ENCODE assay signal across 19 cellular contexts in the genomic region with DNA sequence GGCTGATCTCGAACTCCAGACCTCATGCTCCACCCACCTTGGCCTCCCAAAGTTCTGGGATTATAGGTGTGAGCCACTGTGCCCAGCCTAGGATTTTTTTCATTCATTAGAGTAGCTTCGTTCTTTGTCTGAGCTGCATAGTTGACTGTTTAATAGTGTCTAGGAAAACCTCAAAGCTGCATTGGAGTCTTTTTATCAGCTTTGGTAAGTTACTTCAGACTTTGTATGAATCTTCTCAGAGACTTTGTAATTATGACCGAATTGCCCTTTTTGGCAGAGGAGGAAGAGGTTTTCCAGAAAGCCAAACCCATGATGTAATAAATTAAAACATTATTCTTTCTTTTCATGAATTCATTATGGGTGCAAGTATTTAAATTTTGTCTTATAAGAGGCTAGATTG. TPM values are rescaled to one million over a fixed set of nuclear protein-coding genes. Genes with fewer than 3 reads are reported as not detected.
DNase-seq lines count a peak whose midpoint lies in the region; ATAC-seq, FAIRE-seq and TF ChIP-seq lines count a peak whose summit lies in the region.
"Had no signal": no experiment of that assay in that cellular context is flagged by ENCODE, and none has a peak within 500 bp of the region (broad histone marks: within the 10 kb centered on the region; RNA-seq: fewer than 3 reads in every experiment).

No MANE protein-coding gene starts in this region.

- peaks cover 13% of the 10 kb centered on the region for H3K36me3 ChIP-seq in astrocyte (ENCODE audit: insufficient read depth, low read length)
- peaks cover 0 to 21% of the 10 kb centered on the region in 2 donors for H3K36me3 ChIP-seq in gastroesophageal sphincter
- H3K36me3 ChIP-seq in spleen = peaks cover 0 to 21% (median 4%) of the 10 kb centered on the region in 6 donors
- no peaks in the 10 kb centered on the region for H3K36me3 ChIP-seq in Karpas-422 (ENCODE audit: insufficient read depth, low read length)

- peak; percentile 13 for DNase-seq in GM04504 (ENCODE audit: low read depth)
- DNase-seq in astrocyte (ENCODE audit: low read depth) = peak; percentile 88
- no peak for DNase-seq in spleen
- no peak for DNase-seq in Karpas-422
- no peak for DNase-seq in stimulated activated CD4-positive, alpha-beta T cell treated with anti-CD3 and anti-CD28 coated beads, Interleukin-2, amount 100 ng/mL, for 48 hours
- DNase-seq in activated naive CD4-positive, alpha-beta T cell treated with anti-CD3 and anti-CD28 coated beads, Interleukin-2, amount 10 ng/mL, durations not matched to agents 7 days and 5 days = no peak
- DNase-seq: activated CD4-positive, alpha-beta T cell treated with anti-CD3 and anti-CD28 coated beads, Interleukin-2, amount 50 U/mL, for 4 hours; activated T-cell treated with anti-CD3 and anti-CD28 coated beads, Interleukin-2, amount 50 U/mL, for 72 hours; DND-41; foreskin melanocyte; H7; NCI-H1105 treated with DMSO at 0.1 percent for 48 hours; NCI-H2171; right lobe of liver; SIG-M5; stimulated activated naive CD4-positive, alpha-beta T cell had no signal

- no peak overlapping the region for H3K4me3 Mint-ChIP-seq in astrocyte (ENCODE audit: unreplicated experiment)
- no peak overlapping the region for H3K4me3 Mint-ChIP-seq in activated naive CD4-positive, alpha-beta T cell treated with anti-CD3 and anti-CD28 coated beads, Interleukin-2, amount 10 ng/mL, durations not matched to agents 7 days and 5 days
- H3K4me3 Mint-ChIP-seq: activated T-cell treated with anti-CD3 and anti-CD28 coated beads, Interleukin-2, amount 50 U/mL, for 72 hours; memory B cell had no signal

- no peak for TF ChIP-seq CTCF in astrocyte (IDR thresholded peaks at IDR 0.05; ENCODE audit: insufficient read depth, low read depth, low read length)
- no peak for TF ChIP-seq CTCF in gastroesophageal sphincter (IDR thresholded peaks at IDR 0.05)
- no peak for TF ChIP-seq CTCF in spleen (IDR thresholded peaks at IDR 0.05 in 8 of 11, conservative IDR thresholded peaks at IDR 0.05 in 3 of 11)

- H3K9ac ChIP-seq in astrocyte (ENCODE audit: low read length) = no peak overlapping the region
- H3K9ac ChIP-seq in Karpas-422 (ENCODE audit: low read length) = no peak overlapping the region

- 33 to 48% methylated on average over 3 of the region's 3 CpGs for WGBS in gastroesophageal sphincter (ENCODE audit: low coverage in 1 of 2), 2 donors
- 70 to 85% (median 71%) methylated on average over 3 of the region's 3 CpGs for WGBS in spleen, 5 donors

- H3K4me1 ChIP-seq in astrocyte (ENCODE audit: insufficient read depth, low read length) (peaks cover 6% of the 10 kb centered on the region), gastroesophageal sphincter (peaks cover 0 to 54% (median 2%) of the 10 kb centered on the region in 3 donors), spleen (peaks cover 3 to 56% (median 17%) of the 10 kb centered on the region in 6 donors), Karpas-422 (ENCODE audit: low read length) (peaks cover 29% of the 10 kb centered on the region)

- peaks cover 7% of the 10 kb centered on the region for H3K36me3 Mint-ChIP-seq in astrocyte (ENCODE audit: low read depth, unreplicated experiment)
- peaks cover 5% of the 10 kb centered on the region for H3K36me3 Mint-ChIP-seq in activated naive CD4-positive, alpha-beta T cell treated with anti-CD3 and anti-CD28 coated beads, Interleukin-2, amount 10 ng/mL, durations not matched to agents 7 days and 5 days

- peaks cover 84% of the 10 kb centered on the region for H3K79me2 ChIP-seq in astrocyte (ENCODE audit: insufficient read depth, low read length)
- peaks cover 52% of the 10 kb centered on the region for H3K79me2 ChIP-seq in Karpas-422 (ENCODE audit: low read length)

- H3K9me3 ChIP-seq in astrocyte (ENCODE audit: insufficient read depth, low read depth, low read length) (no peaks in the 10 kb centered on the region), gastroesophageal sphincter (no peaks in the 10 kb centered on the region), spleen (no peaks in the 10 kb centered on the region), Karpas-422 (ENCODE audit: low read length) (no peaks in the 10 kb centered on the region)
- H3K9me3 ChIP-seq: right lobe of liver had no signal

- FAIRE-seq in astrocyte (lab: Jason Lieb, UNC) = no peak

- H3K4me2 ChIP-seq in astrocyte (ENCODE audit: low read length) (peak overlapping the region; percentile 85), Karpas-422 (ENCODE audit: low read depth, low read length, poor library complexity, severe bottlenecking) (no peak overlapping the region)

- H3K27ac ChIP-seq in astrocyte (ENCODE audit: low read depth, low read length) (peak overlapping the region; percentile 22), gastroesophageal sphincter (peak overlapping the region; percentile 14 to 91 (median 52)), spleen (peak overlapping the region in 5 of 8 donors; percentile 6 to 92 (median 33)), Karpas-422 (ENCODE audit: low read length) (no peak overlapping the region)
- H3K27ac ChIP-seq: right lobe of liver had no signal

- H3K4me1 Mint-ChIP-seq in astrocyte (ENCODE audit: low read depth, unreplicated experiment) = peaks cover 12% of the 10 kb centered on the region
- H3K4me1 Mint-ChIP-seq in activated naive CD4-positive, alpha-beta T cell treated with anti-CD3 and anti-CD28 coated beads, Interleukin-2, amount 10 ng/mL, durations not matched to agents 7 days and 5 days = peaks cover 23% of the 10 kb centered on the region

- CTCF ChIA-PET in activated naive CD4-positive, alpha-beta T cell treated with anti-CD3 and anti-CD28 coated beads, Interleukin-2, amount 10 ng/mL, durations not matched to agents 7 days and 5 days (lab: Charles Lee) = no interaction called here

- H3K9me3 Mint-ChIP-seq in astrocyte (ENCODE audit: unreplicated experiment) = no peaks in the 10 kb centered on the region
- no peaks in the 10 kb centered on the region for H3K9me3 Mint-ChIP-seq in activated naive CD4-positive, alpha-beta T cell treated with anti-CD3 and anti-CD28 coated beads, Interleukin-2, amount 10 ng/mL, durations not matched to agents 7 days and 5 days
- H3K9me3 Mint-ChIP-seq: activated T-cell treated with anti-CD3 and anti-CD28 coated beads, Interleukin-2, amount 50 U/mL, for 72 hours; memory B cell had no signal

- intact Hi-C loops in spleen (cut with DNase I; ENCODE audit: low total_unique reads) = no loop called here

- no peaks in the 10 kb centered on the region for H3K9me2 ChIP-seq in Karpas-422 (replicated peaks; ENCODE audit: insufficient read depth, low read length)

- H2AFZ ChIP-seq in astrocyte (ENCODE audit: low read depth, low read length) = no peak overlapping the region
- H2AFZ ChIP-seq in Karpas-422 (ENCODE audit: low read length) = no peak overlapping the region

- TF ChIP-seq EP300 in gastroesophageal sphincter (IDR thresholded peaks at IDR 0.05) = no peak

- H3K27me3 Mint-ChIP-seq in astrocyte (ENCODE audit: low read depth, unreplicated experiment) = no peaks in the 10 kb centered on the region
- H3K27me3 Mint-ChIP-seq in activated naive CD4-positive, alpha-beta T cell treated with anti-CD3 and anti-CD28 coated beads, Interleukin-2, amount 10 ng/mL, durations not matched to agents 7 days and 5 days = no peaks in the 10 kb centered on the region
- H3K27me3 Mint-ChIP-seq: memory B cell had no signal

- H4K20me1 ChIP-seq in astrocyte (ENCODE audit: insufficient read depth, low read length) (peaks cover 35% of the 10 kb centered on the region), Karpas-422 (ENCODE audit: insufficient read depth, low read depth, low read length) (no peaks in the 10 kb centered on the region)

- TF ChIP-seq POLR2A in gastroesophageal sphincter (IDR thresholded peaks at IDR 0.05) (no peak), spleen (IDR thresholded peaks at IDR 0.05) (no peak)

- H3K27me3 ChIP-seq in astrocyte (ENCODE audit: insufficient read depth, low read length) (no peaks in the 10 kb centered on the region), gastroesophageal sphincter (no peaks in the 10 kb centered on the region), spleen (replicated peaks in 1 of 7) (no peaks in the 10 kb centered on the region), Karpas-422 (ENCODE audit: low read length) (no peaks in the 10 kb centered on the region)
- H3K27me3 ChIP-seq: right lobe of liver had no signal

- ATAC-seq in gastroesophageal sphincter = no peak
- no peak for ATAC-seq in HG02970 (IDR thresholded peaks at IDR 0.05; ENCODE audit: low FRiP score, unreplicated experiment)
- ATAC-seq: activated T-cell treated with anti-CD3 and anti-CD28 coated beads, Interleukin-2, amount 50 U/mL, for 72 hours; right lobe of liver had no signal

- H3K4me3 ChIP-seq in astrocyte (ENCODE audit: insufficient read depth, low read depth, low read length) (peak overlapping the region; percentile 38), gastroesophageal sphincter (peak overlapping the region; percentile 14 to 62), spleen (peak overlapping the region in 4 of 8 donors; percentile 8 to 54 (median 31)), Karpas-422 (ENCODE audit: low read length) (no peak overlapping the region)
- H3K4me3 ChIP-seq: right lobe of liver had no signal

- no peak overlapping the region for H3K27ac Mint-ChIP-seq in astrocyte (ENCODE audit: unreplicated experiment)
- no peak overlapping the region for H3K27ac Mint-ChIP-seq in activated naive CD4-positive, alpha-beta T cell treated with anti-CD3 and anti-CD28 coated beads, Interleukin-2, amount 10 ng/mL, durations not matched to agents 7 days and 5 days
- H3K27ac Mint-ChIP-seq: memory B cell had no signal

RNA-seq across cellular contexts. Expression of gene DNAJB4, which starts 5.1 kb away (rescaled TPM):
- total RNA-seq in astrocyte (57.9 and 58.6 TPM in 2 replicates), gastroesophageal sphincter (100 to 1,000 TPM in 1 of 4 donors, 10 to 100 TPM in 3; 74.1 to 123 (median 86.0) TPM), spleen (10 to 100 TPM; 39.9 to 66.2 (median 57.9) TPM)
- polyA plus RNA-seq in spleen = 10 to 100 TPM; 10.5 to 29.5 (median 11.4) TPM
- 6.4 and 6.7 TPM in 2 replicates for total RNA-seq in Karpas-422 (2014; rRNA removed; shearing (Covaris generic); ENCODE audit: low replicate concordance)

RNA-seq across cellular contexts. Expression of gene FUBP1, which starts 31.0 kb away (rescaled TPM):
- 113 and 128 TPM in 2 replicates for total RNA-seq in astrocyte
- total RNA-seq in gastroesophageal sphincter = 100 to 1,000 TPM in 1 of 4 donors, 10 to 100 TPM in 3; 46.9 to 135 (median 68.5) TPM
- 100 to 1,000 TPM; 151 to 196 (median 176) TPM for total RNA-seq in spleen
- polyA plus RNA-seq in spleen = 10 to 100 TPM; 52.5 to 63.5 (median 60.3) TPM
- total RNA-seq in Karpas-422 (2014; rRNA removed; shearing (Covaris generic); ENCODE audit: low replicate concordance) = 159 and 214 TPM in 2 replicates

RNA-seq across cellular contexts. Expression of gene GIPC2, which starts 35.9 kb away (rescaled TPM):
- total RNA-seq in astrocyte (not detected in 2 replicates), gastroesophageal sphincter (1 to 10 TPM; 2.2 to 9.0 (median 5.5) TPM), spleen (10 to 100 TPM; 27.9 to 49.9 (median 43.7) TPM)
- polyA plus RNA-seq in spleen = 10 to 100 TPM in 2 of 3 donors, 1 to 10 TPM in 1; 5.5 to 26.4 (median 11.8) TPM
- total RNA-seq in Karpas-422 (2014; rRNA removed; shearing (Covaris generic); ENCODE audit: low replicate concordance) = 0.04 and 0.15 TPM in 2 replicates

Comparison
In these comparisons a context has a peak if more than half of its experiments do, and no peak if none do; other contexts are left out.
1. DNase-seq: peak in GM04504 (single experiment) and astrocyte (single experiment); none in spleen (single experiment), Karpas-422 (single experiment), stimulated activated CD4-positive, alpha-beta T cell treated with anti-CD3 and anti-CD28 coated beads, Interleukin-2, amount 100 ng/mL, for 48 hours (0 of 2) and activated naive CD4-positive, alpha-beta T cell treated with anti-CD3 and anti-CD28 coated beads, Interleukin-2, amount 10 ng/mL, durations not matched to agents 7 days and 5 days (single experiment).